ENCODE assay signal across 17 cellular contexts in genomic region chr2:96506016-96506906, GRCh38. TPM values are rescaled to one million over a fixed set of nuclear protein-coding genes. Genes with fewer than 3 reads are reported as not detected.
DNase-seq lines count a peak whose midpoint lies in the region; TF ChIP-seq lines count a peak whose summit lies in the region.
"Had no signal": no experiment of that assay in that cellular context is flagged by ENCODE, and none has a peak within 500 bp of the region (broad histone marks: within the 10 kb centered on the region; RNA-seq: fewer than 3 reads in every experiment).

No MANE protein-coding gene starts in this region.

- no peak overlapping the region for H2AFZ ChIP-seq in neuronal stem cell (ENCODE audit: low read length)

- H3K14ac ChIP-seq in neuronal stem cell (ENCODE audit: low read length) = no peak overlapping the region

- H3K4me2 ChIP-seq in neuronal stem cell (ENCODE audit: insufficient read depth, low read length, poor library complexity, severe bottlenecking) = no peak overlapping the region

- DNase-seq in ELF-1 (ENCODE audit: low read depth, low spot score) (peak; percentile 41), coronary artery (ENCODE audit: low spot score) (peak; percentile 64), neuronal stem cell (ENCODE audit: low spot score) (no peak), GM13977 (ENCODE audit: low spot score) (no peak), GM10248 (ENCODE audit: extremely low spot score) (no peak), inferior parietal cortex (ENCODE audit: extremely low spot score) (no peak)
- no peak for DNase-seq in NK-92 treated with Interleukin-12 subunit alpha and Interleukin-12 subunit beta, amount 100 ng/mL, for 24 hours (lab: John Stamatoyannopoulos, UW)
- DNase-seq: activated B cell treated with CpG ODN at 0.5 μM for 24 hours; CD4-positive, alpha-beta memory T cell; DMS79 treated with DMSO at 0.1 percent for 48 hours; H7; KG1; lower lobe of right lung; MV-4-11; NCI-H1694 had no signal

- POLR2A ChIA-PET in GM10248 (lab: Yijun Ruan, JAX) = no interaction called here

- peak overlapping the region; percentile 83 for H2AK5ac ChIP-seq in neuronal stem cell (ENCODE audit: low read depth, low read length)

- H2BK15ac ChIP-seq in neuronal stem cell (ENCODE audit: low read length) = no peak overlapping the region

- peaks cover 3 to 11% of the 10 kb centered on the region in 2 donors for H3K4me1 ChIP-seq in neuronal stem cell (ENCODE audit: control insufficient read depth in 2 of 2, insufficient read depth in 1 of 2, low read depth in 1 of 2, low read length in 2 of 2)

- H3K4me3 ChIP-seq in coronary artery = no peak overlapping the region
- H3K4me3 ChIP-seq in neuronal stem cell (ENCODE audit: low read length in 2 of 2) = no peak overlapping the region
- H3K4me3 ChIP-seq: lower lobe of right lung, suprapubic skin had no signal

- H3K27me3 ChIP-seq in neuronal stem cell (ENCODE audit: control insufficient read depth in 3 of 3, insufficient read depth in 3 of 3, low read depth in 1 of 3, low read length in 3 of 3) = peaks cover 0 to 24% (median 20%) of the 10 kb centered on the region in 3 experiments

- H3K18ac ChIP-seq in neuronal stem cell (ENCODE audit: low read length) = peak overlapping the region; percentile 27

- H3K36me3 ChIP-seq in neuronal stem cell (replicated peaks in 1 of 2; ENCODE audit: control insufficient read depth in 2 of 2, insufficient read depth in 2 of 2, low read length in 2 of 2) = no peaks in the 10 kb centered on the region
- H3K36me3 ChIP-seq: lower lobe of right lung, suprapubic skin had no signal

- H3K79me1 ChIP-seq in neuronal stem cell (ENCODE audit: low read depth, low read length) = no peaks in the 10 kb centered on the region

- H4K91ac ChIP-seq in neuronal stem cell (ENCODE audit: low read depth, low read length, poor library complexity) = no peak overlapping the region

- no peak overlapping the region for H3K23ac ChIP-seq in neuronal stem cell (ENCODE audit: low read depth, low read length, poor library complexity)

- no CpG with 5 or more reads among the region's 8 CpGs for WGBS in neuronal stem cell (ENCODE audit: extremely low coverage in 2 of 2, insufficient read length in 2 of 2, insufficient replicate concordance in 1 of 2), 2 donors

- H2BK5ac ChIP-seq in neuronal stem cell (ENCODE audit: low read length) = no peak overlapping the region

- H3K27ac ChIP-seq in 22Rv1 = peak overlapping the region; percentile 77
- no peak overlapping the region for H3K27ac ChIP-seq in coronary artery
- H3K27ac ChIP-seq in neuronal stem cell (replicated peaks; ENCODE audit: low read length) = no peak overlapping the region
- H3K27ac ChIP-seq: lower lobe of right lung, suprapubic skin had no signal

- H3K4ac ChIP-seq in neuronal stem cell (ENCODE audit: low read length) = peak overlapping the region; percentile 3

- no peaks in the 10 kb centered on the region for H3K9me3 ChIP-seq in neuronal stem cell (replicated peaks in 1 of 2; ENCODE audit: control insufficient read depth in 2 of 2, insufficient read depth in 1 of 2, low read depth in 1 of 2, low read length in 2 of 2)
- H3K9me3 ChIP-seq: lower lobe of right lung, suprapubic skin had no signal

- in situ Hi-C loops in GM13977 (cut with MboI; ENCODE audit: low pct_unique_long_range_greater_than_20kb, low sequenced_read_pairs, unreplicated experiment) = no loop called here

- H2BK12ac ChIP-seq in neuronal stem cell (ENCODE audit: low read length) = no peak overlapping the region

- TF ChIP-seq CTCF in 22Rv1 (IDR thresholded peaks at IDR 0.05) (no peak), coronary artery (IDR thresholded peaks at IDR 0.05) (no peak), GM13977 (IDR thresholded peaks at IDR 0.05; ENCODE audit: extremely low read depth, insufficient read depth, missing control alignments) (no peak), GM10248 (IDR thresholded peaks at IDR 0.05; ENCODE audit: control extremely low read depth, extremely low read depth, low read depth, missing control alignments) (no peak)

- CTCF ChIA-PET in GM10248 (lab: Yijun Ruan, JAX) = interaction anchor here (0.8 to 18.4 kb wide), 13 partner anchors 12 to 514 kb away, joined by 3 to 349 read pairs (median 4); partner anchors contain the start of gene ARID5A

- no peak overlapping the region for H4K8ac ChIP-seq in neuronal stem cell (ENCODE audit: low read depth, low read length)

- H3K9ac ChIP-seq in neuronal stem cell (ENCODE audit: low read depth, low read length, poor library complexity) = no peak overlapping the region

- no peak overlapping the region for H2BK120ac ChIP-seq in neuronal stem cell (ENCODE audit: low read depth, low read length)

RNA-seq across cellular contexts. Expression of gene NEURL3, which starts 1.1 kb away (rescaled TPM):
- 0.06 TPM for polyA plus RNA-seq in neuronal stem cell (2013, experiment 1 of 2)
- not detected for polyA plus RNA-seq in neuronal stem cell (2013, experiment 2 of 2)
- polyA plus RNA-seq: CD4-positive, alpha-beta memory T cell had no signal

RNA-seq across cellular contexts. Expression of gene ARID5A, which starts 30.3 kb away (rescaled TPM):
- 1.7 TPM for polyA plus RNA-seq in neuronal stem cell (2013, experiment 1 of 2)
- polyA plus RNA-seq in neuronal stem cell (2013, experiment 2 of 2) = 1.5 TPM

Comparison
In these comparisons a context has a peak if more than half of its experiments do, and no peak if none do; other contexts are left out.
1. DNase-seq: peak in ELF-1 (single experiment) and coronary artery (single experiment); none in neuronal stem cell (single experiment), GM13977 (single experiment), GM10248 (single experiment), inferior parietal cortex (single experiment) and NK-92 treated with Interleukin-12 subunit alpha and Interleukin-12 subunit beta, amount 100 ng/mL, for 24 hours (single experiment).